In genomic region chr1:167627865-167628641, GRCh38 we compare ENCODE assay signal across 8 cellular contexts. TPM values are rescaled to one million over a fixed set of nuclear protein-coding genes. Genes with fewer than 3 reads are reported as not detected.
DNase-seq lines count a peak whose midpoint lies in the region; ATAC-seq lines count a peak whose summit lies in the region.

No MANE protein-coding gene starts in this region.

- WGBS in adipose tissue, 3 donors: 44 to 74% (median 46%) methylated on average over 10 of the region's 10 CpGs

- peaks cover 0 to 12% (median under 1%) of the 10 kb centered on the region in 11 experiments; a peak in 11 of 22 replicates for H4K20me1 ChIP-seq in BLaER1 treated with 17β-estradiol and CSF1 and Interleukin-3, amounts not matched to agents 10 nM and 100 nM

- peaks cover 65 to 83% (median 74%) of the 10 kb centered on the region in 10 experiments for H3K4me1 ChIP-seq in BLaER1 treated with 17β-estradiol and CSF1 and Interleukin-3, amounts not matched to agents 10 nM and 100 nM

- DNase-seq in GM19240 (ENCODE audit: insufficient read length, low spot score): peak; percentile 64
- peak; percentile 85 for DNase-seq in SW480 (ENCODE audit: low spot score)
- DNase-seq in stimulated activated CD4-positive, alpha-beta T cell treated with anti-CD3 and anti-CD28 coated beads, Interleukin-12 subunit alpha, Interleukin-12 subunit beta, amount 100 ng/mL, for 4 hours: peak; percentile 56
- no peak for DNase-seq in hippocampal formation (lab: John Stamatoyannopoulos, UW)
- DNase-seq in NCI-H82 (lab: John Stamatoyannopoulos, UW): no peak

- H3K9ac ChIP-seq in BLaER1 treated with 17β-estradiol and CSF1 and Interleukin-3, amounts not matched to agents 10 nM and 100 nM: peak overlapping the region; percentile 97 to 100 (median 100); a peak in 21 of 22 replicates

- peak overlapping the region; percentile 19 to 98 (median 92); a peak in 18 of 20 replicates for H3K4me3 ChIP-seq in BLaER1 treated with 17β-estradiol and CSF1 and Interleukin-3, amounts not matched to agents 10 nM and 100 nM

- no peaks in the 10 kb centered on the region for H3K27me3 ChIP-seq in BLaER1 treated with 17β-estradiol and CSF1 and Interleukin-3, amounts not matched to agents 10 nM and 100 nM

- H3K4me2 ChIP-seq in BLaER1 treated with 17β-estradiol and CSF1 and Interleukin-3, amounts not matched to agents 10 nM and 100 nM: peak overlapping the region; percentile 83 to 98 (median 95)

- peak; percentile 73 for ATAC-seq in HG03354 (IDR thresholded peaks at IDR 0.05; ENCODE audit: poor library complexity, severe bottlenecking, unreplicated experiment)

- peak overlapping the region; percentile 96 to 100 (median 100) for H3K27ac ChIP-seq in BLaER1 treated with 17β-estradiol and CSF1 and Interleukin-3, amounts not matched to agents 10 nM and 100 nM
- H3K27ac ChIP-seq in adipose tissue (ENCODE audit: low read depth, low read length): peak overlapping the region; percentile 62

- H3K9me3 ChIP-seq in BLaER1 treated with 17β-estradiol and CSF1 and Interleukin-3, amounts not matched to agents 10 nM and 100 nM (replicated peaks in 1 of 11): peaks cover 0 to 4% (median 0%) of the 10 kb centered on the region in 11 experiments; a peak in 1 of 22 replicates

- peaks cover under 1 to 24% (median 18%) of the 10 kb centered on the region in 11 experiments; a peak in 19 of 22 replicates for H3K36me3 ChIP-seq in BLaER1 treated with 17β-estradiol and CSF1 and Interleukin-3, amounts not matched to agents 10 nM and 100 nM

RNA-seq across cellular contexts. Expression of gene RCSD1, which starts 2.0 kb away (rescaled TPM):
- 10 to 100 TPM in 1 of 3 donors, 1 to 10 TPM in 2; 2.2 to 13.5 (median 6.7) TPM for polyA plus RNA-seq in adipose tissue

Comparison
In these comparisons a context has a peak if more than half of its experiments do, and no peak if none do; other contexts are left out.
1. DNase-seq: peak in GM19240 (single experiment), SW480 (single experiment) and stimulated activated CD4-positive, alpha-beta T cell treated with anti-CD3 and anti-CD28 coated beads, Interleukin-12 subunit alpha, Interleukin-12 subunit beta, amount 100 ng/mL, for 4 hours (single experiment); none in hippocampal formation (0 of 2) and NCI-H82 (single experiment).